2 cellular contexts compared by ENCODE assay signal in the genomic region with DNA sequence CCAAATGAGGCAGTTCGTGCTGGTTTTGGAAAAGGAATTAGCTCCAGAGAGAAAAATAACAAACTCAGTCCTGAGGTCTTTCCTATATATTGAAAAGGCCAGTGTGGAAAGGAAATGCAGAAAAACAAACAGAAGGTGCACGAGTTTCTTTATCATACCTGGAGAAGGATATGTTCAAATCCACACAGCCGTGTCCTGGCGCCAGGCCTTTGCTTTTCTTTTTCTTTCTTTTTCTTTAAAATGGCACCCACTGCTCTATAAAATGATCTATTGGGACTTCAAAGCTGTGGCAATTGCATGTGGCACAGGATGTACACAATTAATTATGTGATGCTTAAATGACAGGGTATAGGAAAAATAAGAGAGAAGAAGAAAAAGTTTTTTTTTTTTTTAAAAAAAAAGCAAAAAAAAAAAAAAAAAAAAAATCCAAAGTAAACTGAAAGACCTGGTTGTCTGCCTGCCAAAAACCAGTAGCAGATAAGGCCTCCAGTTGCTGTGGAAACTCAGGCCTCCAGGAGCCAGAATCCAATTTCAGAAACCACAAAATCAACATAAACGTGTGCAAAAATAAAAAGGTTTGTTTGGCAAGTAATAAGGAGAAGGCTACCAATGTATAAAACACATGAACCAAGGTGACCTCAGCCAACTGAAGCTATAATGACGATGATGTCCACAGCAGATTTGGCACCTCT.
TF ChIP-seq lines count a peak whose summit lies in the region.

No MANE protein-coding gene starts in this region.

TF ChIP-seq in SK-N-SH treated with all-trans-retinoic acid at 6 μM for 48 hours, 23 proteins besides CTCF, POLR2A, EP300 and RAD21:
- TF ChIP-seq ISL1 (CRISPR knock-in tag; IDR thresholded peaks at IDR 0.05) (0 out of 2 replicates have a peak, but pooled peaks have one; percentile 20), ZNF70 (CRISPR knock-in tag; IDR thresholded peaks at IDR 0.05) (no peak)

TF ChIP-seq in SK-N-SH, 30 proteins besides CTCF, POLR2A, EP300 and RAD21:
- TF ChIP-seq GABPA (IDR thresholded peaks at IDR 0.05; ENCODE audit: low read depth) (no peak), RCOR1 (IDR thresholded peaks at IDR 0.05; ENCODE audit: low read length) (no peak), SMC3 (IDR thresholded peaks at IDR 0.05; ENCODE audit: low read depth, low read length) (no peak), MEF2A (IDR thresholded peaks at IDR 0.05; ENCODE audit: borderline replicate concordance, low read depth) (no peak), NFIC (IDR thresholded peaks at IDR 0.05; ENCODE audit: borderline replicate concordance) (no peak), JUND (IDR thresholded peaks at IDR 0.05) (no peak), SIN3A (IDR thresholded peaks at IDR 0.05; ENCODE audit: borderline replicate concordance, low read depth, low read length) (no peak), FOXM1 (IDR thresholded peaks at IDR 0.05; ENCODE audit: low read depth) (no peak), TAF1 (IDR thresholded peaks at IDR 0.05; ENCODE audit: borderline replicate concordance, low read depth, low read length) (no peak), YY1 (IDR thresholded peaks at IDR 0.05; ENCODE audit: low read depth) (no peak), FOXJ3 (CRISPR knock-in tag; IDR thresholded peaks at IDR 0.05) (no peak)
- TF ChIP-seq, protein P1, sequence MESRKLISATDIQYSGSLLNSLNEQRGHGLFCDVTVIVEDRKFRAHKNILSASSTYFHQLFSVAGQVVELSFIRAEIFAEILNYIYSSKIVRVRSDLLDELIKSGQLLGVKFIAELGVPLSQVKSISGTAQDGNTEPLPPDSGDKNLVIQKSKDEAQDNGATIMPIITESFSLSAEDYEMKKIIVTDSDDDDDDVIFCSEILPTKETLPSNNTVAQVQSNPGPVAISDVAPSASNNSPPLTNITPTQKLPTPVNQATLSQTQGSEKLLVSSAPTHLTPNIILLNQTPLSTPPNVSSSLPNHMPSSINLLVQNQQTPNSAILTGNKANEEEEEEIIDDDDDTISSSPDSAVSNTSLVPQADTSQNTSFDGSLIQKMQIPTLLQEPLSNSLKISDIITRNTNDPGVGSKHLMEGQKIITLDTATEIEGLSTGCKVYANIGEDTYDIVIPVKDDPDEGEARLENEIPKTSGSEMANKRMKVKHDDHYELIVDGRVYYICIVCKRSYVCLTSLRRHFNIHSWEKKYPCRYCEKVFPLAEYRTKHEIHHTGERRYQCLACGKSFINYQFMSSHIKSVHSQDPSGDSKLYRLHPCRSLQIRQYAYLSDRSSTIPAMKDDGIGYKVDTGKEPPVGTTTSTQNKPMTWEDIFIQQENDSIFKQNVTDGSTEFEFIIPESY (IDR thresholded peaks at IDR 0.05; ENCODE audit: borderline replicate concordance, low read depth) = no peak
- TF ChIP-seq, protein P2, sequence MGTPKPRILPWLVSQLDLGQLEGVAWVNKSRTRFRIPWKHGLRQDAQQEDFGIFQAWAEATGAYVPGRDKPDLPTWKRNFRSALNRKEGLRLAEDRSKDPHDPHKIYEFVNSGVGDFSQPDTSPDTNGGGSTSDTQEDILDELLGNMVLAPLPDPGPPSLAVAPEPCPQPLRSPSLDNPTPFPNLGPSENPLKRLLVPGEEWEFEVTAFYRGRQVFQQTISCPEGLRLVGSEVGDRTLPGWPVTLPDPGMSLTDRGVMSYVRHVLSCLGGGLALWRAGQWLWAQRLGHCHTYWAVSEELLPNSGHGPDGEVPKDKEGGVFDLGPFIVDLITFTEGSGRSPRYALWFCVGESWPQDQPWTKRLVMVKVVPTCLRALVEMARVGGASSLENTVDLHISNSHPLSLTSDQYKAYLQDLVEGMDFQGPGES (IDR thresholded peaks at IDR 0.05; ENCODE audit: low read depth, low read length) = no peak
